9 cellular contexts compared by ENCODE assay signal in genomic region chr11:128471138-128471661, GRCh38.
DNase-seq lines count a peak whose midpoint lies in the region; ATAC-seq and TF ChIP-seq lines count a peak whose summit lies in the region.
"Had no signal": no experiment of that assay in that cellular context is flagged by ENCODE, and none has a peak within 500 bp of the region (broad histone marks: within the 10 kb centered on the region; RNA-seq: fewer than 3 reads in every experiment).

No MANE protein-coding gene starts in this region.

- no peaks in the 10 kb centered on the region for H3K9me3 ChIP-seq in CD8-positive, alpha-beta T cell (ENCODE audit: low read length)
- H3K9me3 ChIP-seq in tibial nerve (no peaks in the 10 kb centered on the region), mammary epithelial cell (replicated peaks; ENCODE audit: insufficient read depth, low read length) (no peaks in the 10 kb centered on the region), Caco-2 (no peaks in the 10 kb centered on the region)
- H3K9me3 ChIP-seq: pancreas had no signal

- in situ Hi-C loops in mammary epithelial cell (cut with MboI; ENCODE audit: low sequenced_read_pairs in 2 of 2), result no loop called here

- no peak overlapping the region for H3K9ac ChIP-seq in mammary epithelial cell (ENCODE audit: insufficient read depth, low read length)

- peak overlapping the region; percentile 74 for H3K4me3 Mint-ChIP-seq in CD8-positive, alpha-beta T cell
- peak overlapping the region; percentile 86 for H3K4me3 Mint-ChIP-seq in activated naive CD4-positive, alpha-beta T cell treated with anti-CD3 and anti-CD28 coated beads, Interleukin-2, amount 50 U/mL, for 24 hours
- no peak overlapping the region for H3K4me3 Mint-ChIP-seq in Caco-2 (ENCODE audit: unreplicated experiment)

- H2AFZ ChIP-seq in mammary epithelial cell (ENCODE audit: low read depth, low read length), result no peak overlapping the region

- peaks cover 99% of the 10 kb centered on the region for H3K4me1 ChIP-seq in CD8-positive, alpha-beta T cell (ENCODE audit: insufficient read depth, low read length)
- peaks cover 0 to 91% (median 68%) of the 10 kb centered on the region in 4 donors for H3K4me1 ChIP-seq in tibial nerve
- peaks cover 27% of the 10 kb centered on the region for H3K4me1 ChIP-seq in mammary epithelial cell (ENCODE audit: insufficient read depth, low read length)
- H3K4me1 ChIP-seq in Caco-2, result peaks cover 15% of the 10 kb centered on the region

- no peaks in the 10 kb centered on the region for H3K9me3 Mint-ChIP-seq in CD8-positive, alpha-beta T cell
- no peaks in the 10 kb centered on the region for H3K9me3 Mint-ChIP-seq in activated naive CD4-positive, alpha-beta T cell treated with anti-CD3 and anti-CD28 coated beads, Interleukin-2, amount 50 U/mL, for 24 hours
- H3K9me3 Mint-ChIP-seq in Caco-2 (ENCODE audit: unreplicated experiment), result no peaks in the 10 kb centered on the region

- TF ChIP-seq POLR2A in tibial nerve (IDR thresholded peaks at IDR 0.05), result no peak

- no peaks in the 10 kb centered on the region for H3K27me3 ChIP-seq in CD8-positive, alpha-beta T cell (ENCODE audit: insufficient read depth, low read length)
- H3K27me3 ChIP-seq in tibial nerve (no peaks in the 10 kb centered on the region), mammary epithelial cell (ENCODE audit: insufficient read depth, low read length) (no peaks in the 10 kb centered on the region), Caco-2 (replicated peaks; ENCODE audit: control insufficient read depth, insufficient read depth, low read length) (no peaks in the 10 kb centered on the region)
- H3K27me3 ChIP-seq: pancreas had no signal

- no peak overlapping the region for H3K4me2 ChIP-seq in mammary epithelial cell (ENCODE audit: insufficient read depth, low read depth, low read length)

- H3K4me3 ChIP-seq in CD8-positive, alpha-beta T cell (ENCODE audit: low read depth, low read length), result peak overlapping the region; percentile 24
- H3K4me3 ChIP-seq in tibial nerve (no peak overlapping the region), mammary epithelial cell (replicated peaks in 1 of 3; ENCODE audit: insufficient read depth in 1 of 3, low read depth in 2 of 3, low read length in 3 of 3) (no peak overlapping the region), Caco-2 (ENCODE audit: low read depth, low read length) (no peak overlapping the region)
- H3K4me3 ChIP-seq: pancreas had no signal

- no peak for TF ChIP-seq EP300 in tibial nerve (IDR thresholded peaks at IDR 0.05)

- peaks cover 99% of the 10 kb centered on the region for H3K4me1 Mint-ChIP-seq in CD8-positive, alpha-beta T cell (ENCODE audit: low read depth)
- peaks cover 98% of the 10 kb centered on the region for H3K4me1 Mint-ChIP-seq in activated naive CD4-positive, alpha-beta T cell treated with anti-CD3 and anti-CD28 coated beads, Interleukin-2, amount 50 U/mL, for 24 hours
- H3K4me1 Mint-ChIP-seq in Caco-2 (ENCODE audit: low read depth, unreplicated experiment), result peaks cover 20% of the 10 kb centered on the region

- peak overlapping the region; percentile 94 for H3K27ac Mint-ChIP-seq in CD8-positive, alpha-beta T cell
- peak overlapping the region; percentile 98 for H3K27ac Mint-ChIP-seq in activated naive CD4-positive, alpha-beta T cell treated with anti-CD3 and anti-CD28 coated beads, Interleukin-2, amount 50 U/mL, for 24 hours
- H3K27ac Mint-ChIP-seq in Caco-2 (ENCODE audit: unreplicated experiment), result no peak overlapping the region

- no peaks in the 10 kb centered on the region for H4K20me1 ChIP-seq in mammary epithelial cell (ENCODE audit: insufficient read depth, low read length)

- POLR2A ChIA-PET in CD8-positive, alpha-beta T cell (lab: Charles Lee), result interaction anchor here (0.6 to 10.8 kb wide), 20 partner anchors 8 to 180 kb away, joined by 3 to 185 read pairs (median 7); no protein-coding TSS in a partner anchor
- POLR2A ChIA-PET in Caco-2 (lab: Charles Lee), result no interaction called here

- BruUV-seq in mammary epithelial cell (replicated peaks; lab: Mats Ljungman, UMichigan) (no TSS peak), Caco-2 (replicated peaks; lab: Mats Ljungman, UMichigan) (no TSS peak)

- peak overlapping the region; percentile 68 for H3K27ac ChIP-seq in CD8-positive, alpha-beta T cell (ENCODE audit: low read depth, low read length)
- H3K27ac ChIP-seq in tibial nerve (peak overlapping the region in 3 of 4 donors; percentile 27 to 52 (median 29)), mammary epithelial cell (ENCODE audit: insufficient read depth, low read depth, low read length) (no peak overlapping the region)
- H3K27ac ChIP-seq: pancreas had no signal

- H3K36me3 Mint-ChIP-seq in CD8-positive, alpha-beta T cell, result peaks cover 97% of the 10 kb centered on the region
- H3K36me3 Mint-ChIP-seq in activated naive CD4-positive, alpha-beta T cell treated with anti-CD3 and anti-CD28 coated beads, Interleukin-2, amount 50 U/mL, for 24 hours, result peaks cover 43% of the 10 kb centered on the region
- no peaks in the 10 kb centered on the region for H3K36me3 Mint-ChIP-seq in Caco-2 (ENCODE audit: insufficient read depth, unreplicated experiment)

- dilution Hi-C loops in mammary epithelial cell (cut with HindIII; ENCODE audit: low sequenced_read_pairs), result no loop called here

- DNase-seq in CD8-positive, alpha-beta T cell, result peak in 3 of 7 experiments; percentile 58 to 75 (median 64)
- DNase-seq in tibial nerve (ENCODE audit: low spot score in 2 of 2), result no peak
- no peak for DNase-seq in mammary epithelial cell
- no peak for DNase-seq in Caco-2
- DNase-seq in NCI-H226, result no peak

- no peaks in the 10 kb centered on the region for H3K27me3 Mint-ChIP-seq in CD8-positive, alpha-beta T cell (ENCODE audit: low read depth)
- H3K27me3 Mint-ChIP-seq in activated naive CD4-positive, alpha-beta T cell treated with anti-CD3 and anti-CD28 coated beads, Interleukin-2, amount 50 U/mL, for 24 hours, result no peaks in the 10 kb centered on the region
- H3K27me3 Mint-ChIP-seq in Caco-2 (ENCODE audit: insufficient read depth, unreplicated experiment), result no peaks in the 10 kb centered on the region

- intact Hi-C loops in CD8-positive, alpha-beta T cell (cut with DNase I, micrococcal nuclease), result loop anchor here (1.0 to 5.0 kb wide), 5 partner anchors 9 to 161 kb away; no protein-coding TSS in a partner anchor
- intact Hi-C loops in mammary epithelial cell (cut with micrococcal nuclease) (no loop called here), Caco-2 (cut with micrococcal nuclease; ENCODE audit: unreplicated experiment) (no loop called here)

- peaks cover 88% of the 10 kb centered on the region for H3K79me2 ChIP-seq in mammary epithelial cell (ENCODE audit: insufficient read depth, low read length)

- TF ChIP-seq CTCF in CD8-positive, alpha-beta T cell (IDR thresholded peaks at IDR 0.05), result no peak
- TF ChIP-seq CTCF in tibial nerve (IDR thresholded peaks at IDR 0.05), result no peak
- no peak for TF ChIP-seq CTCF in mammary epithelial cell (conservative IDR thresholded peaks at IDR 0.05 in 1 of 2, IDR thresholded peaks at IDR 0.05 in 1 of 2; ENCODE audit: extremely low read depth in 1 of 2, insufficient read depth in 1 of 2, low read depth in 1 of 2, low read length in 2 of 2)
- no peak for TF ChIP-seq CTCF in Caco-2 (IDR thresholded peaks at IDR 0.05; ENCODE audit: insufficient read depth in 1 of 2, low read depth in 1 of 2, low read length in 1 of 2, severe bottlenecking in 1 of 2, unreplicated experiment in 1 of 2)

- ATAC-seq in CD8-positive, alpha-beta T cell, result peak; percentile 39
- ATAC-seq in GM19372 (IDR thresholded peaks at IDR 0.05; ENCODE audit: low read depth, unreplicated experiment) (peak; percentile 56), HG03280 (IDR thresholded peaks at IDR 0.05; ENCODE audit: unreplicated experiment) (peak; percentile 46)

- peaks cover 68% of the 10 kb centered on the region for H3K36me3 ChIP-seq in CD8-positive, alpha-beta T cell (ENCODE audit: insufficient read depth, low read length)
- H3K36me3 ChIP-seq in tibial nerve (peaks cover 0 to 13% (median 0%) of the 10 kb centered on the region in 3 donors), mammary epithelial cell (ENCODE audit: insufficient read depth, low read length) (peaks cover 40% of the 10 kb centered on the region), Caco-2 (ENCODE audit: control insufficient read depth, insufficient read depth, low read length) (no peaks in the 10 kb centered on the region)
- H3K36me3 ChIP-seq: pancreas had no signal

- 70 to 88% methylated on average over 3 of the region's 3 CpGs for WGBS in tibial nerve, 2 donors
- WGBS in mammary epithelial cell (ENCODE audit: low coverage, missing lambda C conversion rate), result 76% methylated on average over 3 of the region's 3 CpGs

- CTCF ChIA-PET in CD8-positive, alpha-beta T cell (lab: Charles Lee), result interaction anchor here (0.8 to 7.3 kb wide), 14 partner anchors 8 to 181 kb away, joined by 3 to 66 read pairs (median 6); no protein-coding TSS in a partner anchor
- CTCF ChIA-PET in mammary epithelial cell (lab: Charles Lee; ENCODE audit: low non-redundant PET), result no interaction called here
- CTCF ChIA-PET in Caco-2 (lab: Charles Lee), result no interaction called here

Comparison
In these comparisons a context has a peak if more than half of its experiments do, and no peak if none do; other contexts are left out.
1. intact Hi-C loops: an anchor here in CD8-positive, alpha-beta T cell (1.0 to 5.0 kb wide); none called in mammary epithelial cell and Caco-2.